ENCODE assay signal across 13 cellular contexts in genomic region chr22:25402160-25402500, GRCh38.
DNase-seq lines count a peak whose midpoint lies in the region; ATAC-seq and TF ChIP-seq lines count a peak whose summit lies in the region.
"Had no signal": no experiment of that assay in that cellular context is flagged by ENCODE, and none has a peak within 500 bp of the region (broad histone marks: within the 10 kb centered on the region; RNA-seq: fewer than 3 reads in every experiment).

No MANE protein-coding gene starts in this region.

- no peak for ATAC-seq in activated CD8-positive, alpha-beta T cell treated with anti-CD3 and anti-CD28 coated beads for 36 hours
- ATAC-seq in HG03565 (IDR thresholded peaks at IDR 0.05; ENCODE audit: unreplicated experiment) (no peak), HG03442 (IDR thresholded peaks at IDR 0.05; ENCODE audit: unreplicated experiment) (no peak)

- H3K9me3 Mint-ChIP-seq in activated CD8-positive, alpha-beta T cell treated with anti-CD3 and anti-CD28 coated beads for 36 hours, result no peaks in the 10 kb centered on the region
- no peaks in the 10 kb centered on the region for H3K9me3 Mint-ChIP-seq in mesothelial cell of epicardium

- H3K4me1 Mint-ChIP-seq in activated CD8-positive, alpha-beta T cell treated with anti-CD3 and anti-CD28 coated beads for 36 hours (ENCODE audit: low read depth), result peaks cover 53% of the 10 kb centered on the region
- H3K4me1 Mint-ChIP-seq in mesothelial cell of epicardium, result peaks cover 27% of the 10 kb centered on the region

- DNase-seq in AG20443 (ENCODE audit: low spot score) (peak; percentile 3), mesothelial cell of epicardium (ENCODE audit: low spot score in 2 of 2, unreplicated experiment in 2 of 2) (no peak), amygdala (lab: John Stamatoyannopoulos, UW) (no peak), SW480 (ENCODE audit: low spot score) (no peak)
- no peak for DNase-seq in activated CD8-positive, alpha-beta T cell treated with anti-CD3 and anti-CD28 coated beads for 36 hours
- DNase-seq: anterior cingulate cortex; C1 segment of cervical spinal cord; effector CD8-positive, alpha-beta T cell; NCI-H2081; T-helper 9 cell had no signal

- CTCF ChIA-PET in activated CD8-positive, alpha-beta T cell treated with anti-CD3 and anti-CD28 coated beads for 36 hours (lab: Charles Lee), result interaction anchor here (0.6 kb wide), 2 partner anchors 19 to 158 kb away, joined by 3 read pairs; no protein-coding TSS in a partner anchor

- intact Hi-C loops in activated CD8-positive, alpha-beta T cell treated with anti-CD3 and anti-CD28 coated beads for 36 hours (cut with micrococcal nuclease), result no loop called here

- H3K36me3 Mint-ChIP-seq in activated CD8-positive, alpha-beta T cell treated with anti-CD3 and anti-CD28 coated beads for 36 hours (ENCODE audit: low read depth), result peaks cover 9% of the 10 kb centered on the region
- no peaks in the 10 kb centered on the region for H3K36me3 Mint-ChIP-seq in mesothelial cell of epicardium

- H3K4me3 Mint-ChIP-seq in activated CD8-positive, alpha-beta T cell treated with anti-CD3 and anti-CD28 coated beads for 36 hours, result peak overlapping the region; percentile 95
- no peak overlapping the region for H3K4me3 Mint-ChIP-seq in mesothelial cell of epicardium

- H3K27ac Mint-ChIP-seq in activated CD8-positive, alpha-beta T cell treated with anti-CD3 and anti-CD28 coated beads for 36 hours, result peak overlapping the region; percentile 10
- H3K27ac Mint-ChIP-seq in mesothelial cell of epicardium, result peak overlapping the region; percentile 95

- POLR2A ChIA-PET in activated CD8-positive, alpha-beta T cell treated with anti-CD3 and anti-CD28 coated beads for 36 hours (lab: Charles Lee), result interaction anchor here (0.6 kb wide), 1 partner anchor 349 kb away, joined by 3 read pairs; no protein-coding TSS in a partner anchor

- TF ChIP-seq CTCF in GM12875 (IDR thresholded peaks at IDR 0.05; ENCODE audit: borderline replicate concordance, insufficient read depth, low read depth, low read length) (no peak), mesothelial cell of epicardium (IDR thresholded peaks at IDR 0.05; ENCODE audit: unreplicated experiment) (no peak)
- no peak for TF ChIP-seq CTCF in activated CD8-positive, alpha-beta T cell treated with anti-CD3 and anti-CD28 coated beads for 36 hours (IDR thresholded peaks at IDR 0.05)

- peak overlapping the region; percentile 36 for H3K4me3 ChIP-seq in GM12875 (ENCODE audit: low read depth, low read length)

- no peaks in the 10 kb centered on the region for H3K27me3 Mint-ChIP-seq in activated CD8-positive, alpha-beta T cell treated with anti-CD3 and anti-CD28 coated beads for 36 hours
- no peaks in the 10 kb centered on the region for H3K27me3 Mint-ChIP-seq in mesothelial cell of epicardium (ENCODE audit: low read depth)
